In the genomic region with DNA sequence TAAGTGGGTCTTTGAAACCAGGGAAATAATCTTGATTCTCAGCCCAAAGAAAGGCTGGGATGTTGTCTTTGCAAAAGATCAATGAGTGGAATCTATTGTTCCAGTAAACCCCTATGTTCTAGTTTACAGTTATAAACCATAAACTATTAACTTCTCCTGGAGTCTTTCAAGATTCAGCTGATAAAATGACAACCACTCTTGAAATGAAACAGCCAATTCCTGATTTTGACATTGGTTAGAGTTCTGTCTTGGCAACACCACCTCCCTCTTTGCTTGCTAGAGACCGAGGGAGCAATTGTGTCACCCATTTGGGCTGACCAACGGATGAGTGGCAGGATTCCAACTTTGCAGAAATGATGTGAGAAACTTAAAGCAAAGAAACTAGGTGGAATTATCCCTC, we compare ENCODE assay signal across 1 cellular context.
TF ChIP-seq lines count a peak whose summit lies in the region.

No MANE protein-coding gene starts in this region.

TF ChIP-seq in GM23338, 12 proteins besides CTCF, POLR2A, EP300 and RAD21 (continued from another document):
- TF ChIP-seq, protein P1, sequence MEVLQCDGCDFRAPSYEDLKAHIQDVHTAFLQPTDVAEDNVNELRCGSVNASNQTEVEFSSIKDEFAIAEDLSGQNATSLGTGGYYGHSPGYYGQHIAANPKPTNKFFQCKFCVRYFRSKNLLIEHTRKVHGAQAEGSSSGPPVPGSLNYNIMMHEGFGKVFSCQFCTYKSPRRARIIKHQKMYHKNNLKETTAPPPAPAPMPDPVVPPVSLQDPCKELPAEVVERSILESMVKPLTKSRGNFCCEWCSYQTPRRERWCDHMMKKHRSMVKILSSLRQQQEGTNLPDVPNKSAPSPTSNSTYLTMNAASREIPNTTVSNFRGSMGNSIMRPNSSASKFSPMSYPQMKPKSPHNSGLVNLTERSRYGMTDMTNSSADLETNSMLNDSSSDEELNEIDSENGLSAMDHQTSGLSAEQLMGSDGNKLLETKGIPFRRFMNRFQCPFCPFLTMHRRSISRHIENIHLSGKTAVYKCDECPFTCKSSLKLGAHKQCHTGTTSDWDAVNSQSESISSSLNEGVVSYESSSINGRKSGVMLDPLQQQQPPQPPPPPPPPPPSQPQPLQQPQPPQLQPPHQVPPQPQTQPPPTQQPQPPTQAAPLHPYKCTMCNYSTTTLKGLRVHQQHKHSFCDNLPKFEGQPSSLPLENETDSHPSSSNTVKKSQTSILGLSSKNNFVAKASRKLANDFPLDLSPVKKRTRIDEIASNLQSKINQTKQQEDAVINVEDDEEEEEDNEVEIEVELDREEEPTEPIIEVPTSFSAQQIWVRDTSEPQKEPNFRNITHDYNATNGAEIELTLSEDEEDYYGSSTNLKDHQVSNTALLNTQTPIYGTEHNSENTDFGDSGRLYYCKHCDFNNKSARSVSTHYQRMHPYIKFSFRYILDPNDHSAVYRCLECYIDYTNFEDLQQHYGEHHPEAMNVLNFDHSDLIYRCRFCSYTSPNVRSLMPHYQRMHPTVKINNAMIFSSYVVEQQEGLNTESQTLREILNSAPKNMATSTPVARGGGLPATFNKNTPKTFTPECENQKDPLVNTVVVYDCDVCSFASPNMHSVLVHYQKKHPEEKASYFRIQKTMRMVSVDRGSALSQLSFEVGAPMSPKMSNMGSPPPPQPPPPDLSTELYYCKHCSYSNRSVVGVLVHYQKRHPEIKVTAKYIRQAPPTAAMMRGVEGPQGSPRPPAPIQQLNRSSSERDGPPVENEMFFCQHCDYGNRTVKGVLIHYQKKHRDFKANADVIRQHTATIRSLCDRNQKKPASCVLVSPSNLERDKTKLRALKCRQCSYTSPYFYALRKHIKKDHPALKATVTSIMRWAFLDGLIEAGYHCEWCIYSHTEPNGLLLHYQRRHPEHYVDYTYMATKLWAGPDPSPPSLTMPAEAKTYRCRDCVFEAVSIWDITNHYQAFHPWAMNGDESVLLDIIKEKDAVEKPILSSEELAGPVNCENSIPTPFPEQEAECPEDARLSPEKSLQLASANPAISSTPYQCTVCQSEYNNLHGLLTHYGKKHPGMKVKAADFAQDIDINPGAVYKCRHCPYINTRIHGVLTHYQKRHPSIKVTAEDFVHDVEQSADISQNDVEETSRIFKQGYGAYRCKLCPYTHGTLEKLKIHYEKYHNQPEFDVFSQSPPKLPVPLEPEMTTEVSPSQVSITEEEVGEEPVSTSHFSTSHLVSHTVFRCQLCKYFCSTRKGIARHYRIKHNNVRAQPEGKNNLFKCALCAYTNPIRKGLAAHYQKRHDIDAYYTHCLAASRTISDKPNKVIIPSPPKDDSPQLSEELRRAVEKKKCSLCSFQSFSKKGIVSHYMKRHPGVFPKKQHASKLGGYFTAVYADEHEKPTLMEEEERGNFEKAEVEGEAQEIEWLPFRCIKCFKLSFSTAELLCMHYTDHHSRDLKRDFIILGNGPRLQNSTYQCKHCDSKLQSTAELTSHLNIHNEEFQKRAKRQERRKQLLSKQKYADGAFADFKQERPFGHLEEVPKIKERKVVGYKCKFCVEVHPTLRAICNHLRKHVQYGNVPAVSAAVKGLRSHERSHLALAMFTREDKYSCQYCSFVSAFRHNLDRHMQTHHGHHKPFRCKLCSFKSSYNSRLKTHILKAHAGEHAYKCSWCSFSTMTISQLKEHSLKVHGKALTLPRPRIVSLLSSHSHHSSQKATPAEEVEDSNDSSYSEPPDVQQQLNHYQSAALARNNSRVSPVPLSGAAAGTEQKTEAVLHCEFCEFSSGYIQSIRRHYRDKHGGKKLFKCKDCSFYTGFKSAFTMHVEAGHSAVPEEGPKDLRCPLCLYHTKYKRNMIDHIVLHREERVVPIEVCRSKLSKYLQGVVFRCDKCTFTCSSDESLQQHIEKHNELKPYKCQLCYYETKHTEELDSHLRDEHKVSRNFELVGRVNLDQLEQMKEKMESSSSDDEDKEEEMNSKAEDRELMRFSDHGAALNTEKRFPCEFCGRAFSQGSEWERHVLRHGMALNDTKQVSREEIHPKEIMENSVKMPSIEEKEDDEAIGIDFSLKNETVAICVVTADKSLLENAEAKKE (CRISPR knock-in tag; IDR thresholded peaks at IDR 0.05), result no peak
- no peak for TF ChIP-seq CREB1 (CRISPR knock-in tag; IDR thresholded peaks at IDR 0.05; ENCODE audit: low read depth)
- no peak for TF ChIP-seq POLR2AphosphoS5 (IDR thresholded peaks at IDR 0.05; ENCODE audit: low read depth)
- TF ChIP-seq, protein P2, sequence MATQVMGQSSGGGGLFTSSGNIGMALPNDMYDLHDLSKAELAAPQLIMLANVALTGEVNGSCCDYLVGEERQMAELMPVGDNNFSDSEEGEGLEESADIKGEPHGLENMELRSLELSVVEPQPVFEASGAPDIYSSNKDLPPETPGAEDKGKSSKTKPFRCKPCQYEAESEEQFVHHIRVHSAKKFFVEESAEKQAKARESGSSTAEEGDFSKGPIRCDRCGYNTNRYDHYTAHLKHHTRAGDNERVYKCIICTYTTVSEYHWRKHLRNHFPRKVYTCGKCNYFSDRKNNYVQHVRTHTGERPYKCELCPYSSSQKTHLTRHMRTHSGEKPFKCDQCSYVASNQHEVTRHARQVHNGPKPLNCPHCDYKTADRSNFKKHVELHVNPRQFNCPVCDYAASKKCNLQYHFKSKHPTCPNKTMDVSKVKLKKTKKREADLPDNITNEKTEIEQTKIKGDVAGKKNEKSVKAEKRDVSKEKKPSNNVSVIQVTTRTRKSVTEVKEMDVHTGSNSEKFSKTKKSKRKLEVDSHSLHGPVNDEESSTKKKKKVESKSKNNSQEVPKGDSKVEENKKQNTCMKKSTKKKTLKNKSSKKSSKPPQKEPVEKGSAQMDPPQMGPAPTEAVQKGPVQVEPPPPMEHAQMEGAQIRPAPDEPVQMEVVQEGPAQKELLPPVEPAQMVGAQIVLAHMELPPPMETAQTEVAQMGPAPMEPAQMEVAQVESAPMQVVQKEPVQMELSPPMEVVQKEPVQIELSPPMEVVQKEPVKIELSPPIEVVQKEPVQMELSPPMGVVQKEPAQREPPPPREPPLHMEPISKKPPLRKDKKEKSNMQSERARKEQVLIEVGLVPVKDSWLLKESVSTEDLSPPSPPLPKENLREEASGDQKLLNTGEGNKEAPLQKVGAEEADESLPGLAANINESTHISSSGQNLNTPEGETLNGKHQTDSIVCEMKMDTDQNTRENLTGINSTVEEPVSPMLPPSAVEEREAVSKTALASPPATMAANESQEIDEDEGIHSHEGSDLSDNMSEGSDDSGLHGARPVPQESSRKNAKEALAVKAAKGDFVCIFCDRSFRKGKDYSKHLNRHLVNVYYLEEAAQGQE (IDR thresholded peaks at IDR 0.05; ENCODE audit: unreplicated experiment), result no peak
TF ChIP-seq in GM23338: peak in this region for 0.
